Comparison of ENCODE assay signal across 8 cellular contexts in the genomic region with DNA sequence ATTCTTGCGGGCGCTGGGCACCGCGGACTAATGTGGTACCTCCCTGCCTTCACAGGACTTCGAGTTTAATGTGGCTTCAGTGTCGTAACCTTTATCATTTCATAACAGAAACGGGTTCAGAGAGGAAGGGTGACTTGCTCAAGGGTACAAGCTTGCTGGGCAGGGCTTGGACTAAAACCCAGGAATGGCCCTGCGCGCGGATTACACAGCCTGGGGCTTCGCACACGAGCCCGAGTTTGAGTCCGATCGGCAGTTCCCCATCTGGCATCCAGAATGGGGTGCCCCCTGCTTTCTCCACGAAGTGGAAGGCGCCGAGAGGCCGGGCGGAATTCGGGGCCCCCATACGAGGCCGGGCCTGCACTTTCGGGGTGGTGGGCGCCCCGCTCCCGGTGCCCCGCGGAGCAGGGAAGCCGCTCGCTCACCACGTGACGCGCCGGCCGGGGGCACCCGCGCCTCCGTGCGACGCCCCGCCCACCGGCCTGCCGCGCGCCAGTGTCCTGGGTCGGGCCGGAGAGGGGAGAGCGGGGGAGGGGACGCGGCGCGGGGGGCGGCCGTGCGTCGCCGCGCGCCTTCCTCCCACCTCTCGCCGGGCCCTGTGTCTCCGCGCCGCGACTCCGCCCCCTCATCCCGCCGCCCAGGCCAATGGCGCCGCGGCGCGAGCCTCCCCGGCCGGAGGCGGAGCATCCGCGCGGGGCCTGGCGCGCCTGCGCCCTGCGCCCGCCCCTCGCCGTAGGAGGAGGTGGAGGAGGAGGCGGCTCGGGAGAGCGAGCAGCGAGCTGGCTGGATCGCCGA. TPM values are rescaled to one million over a fixed set of nuclear protein-coding genes. Genes with fewer than 3 reads are reported as not detected.
DNase-seq lines count a peak whose midpoint lies in the region; ATAC-seq and TF ChIP-seq lines count a peak whose summit lies in the region.

A gene with protein sequence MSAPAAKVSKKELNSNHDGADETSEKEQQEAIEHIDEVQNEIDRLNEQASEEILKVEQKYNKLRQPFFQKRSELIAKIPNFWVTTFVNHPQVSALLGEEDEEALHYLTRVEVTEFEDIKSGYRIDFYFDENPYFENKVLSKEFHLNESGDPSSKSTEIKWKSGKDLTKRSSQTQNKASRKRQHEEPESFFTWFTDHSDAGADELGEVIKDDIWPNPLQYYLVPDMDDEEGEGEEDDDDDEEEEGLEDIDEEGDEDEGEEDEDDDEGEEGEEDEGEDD (plus strand): TSS at position 722 of the 792 bp plus-strand sequence. CDS start 361 bp downstream, outside the sequence.

- TF ChIP-seq CTCF in kidney epithelial cell (IDR thresholded peaks at IDR 0.05; ENCODE audit: insufficient read depth, low read length, poor library complexity, severe bottlenecking): no peak

- H3K36me3 ChIP-seq in kidney epithelial cell (ENCODE audit: control insufficient read depth, insufficient read depth, low read length): peaks cover 1% of the 10 kb centered on the region

- H3K27me3 ChIP-seq in kidney epithelial cell (ENCODE audit: control insufficient read depth, insufficient read depth, low read length): no peaks in the 10 kb centered on the region

- peak within 1 kb of the TSS; percentile 95 for H3K4me3 ChIP-seq in kidney epithelial cell (ENCODE audit: low read depth, low read length)

- peak; percentile 78 for ATAC-seq in GM19035 (IDR thresholded peaks at IDR 0.05; ENCODE audit: unreplicated experiment)
- ATAC-seq in HG03378 (IDR thresholded peaks at IDR 0.05; ENCODE audit: unreplicated experiment): peak; percentile 37

- peak; percentile 100 for DNase-seq in AG08396 (ENCODE audit: low spot score)
- peak; percentile 93 for DNase-seq in NCI-H460 (ENCODE audit: extremely low read depth, low read depth)
- peak; percentile 91 to 93 for DNase-seq in activated CD4-positive, alpha-beta T cell treated with anti-CD3 and anti-CD28 coated beads for 24 hours (ENCODE audit: low read depth in 2 of 2)
- DNase-seq in cerebellum (ENCODE audit: low spot score): peak; percentile 98
- DNase-seq in kidney epithelial cell (ENCODE audit: low read depth): peak; percentile 53
- DNase-seq in stimulated activated CD4-positive, alpha-beta T cell treated with anti-CD3 and anti-CD28 coated beads, Interleukin-15, amount 100 ng/mL, for 48 hours (ENCODE audit: low read depth in 2 of 2): peak; percentile 79 to 94

RNA-seq across cellular contexts. Expression of the gene that starts here (rescaled TPM):
- 863 and 882 TPM in 2 replicates for total RNA-seq in NCI-H460 (2014; rRNA removed; shearing (Covaris generic))
- polyA plus RNA-seq in NCI-H460 (2014; cell fraction: nucleus; rRNA removed): 345 and 410 TPM in 2 replicates
- total RNA-seq in cerebellum: 254 TPM
- total RNA-seq in kidney epithelial cell: 404 and 663 TPM in 2 replicates

Comparison
In these comparisons a context has a peak if more than half of its experiments do, and no peak if none do; other contexts are left out.
1. Peak in every context shown above with its lines: DNase-seq, ATAC-seq and H3K4me3 ChIP-seq.